Comparison of ENCODE assay signal across 16 cellular contexts in the genomic region with DNA sequence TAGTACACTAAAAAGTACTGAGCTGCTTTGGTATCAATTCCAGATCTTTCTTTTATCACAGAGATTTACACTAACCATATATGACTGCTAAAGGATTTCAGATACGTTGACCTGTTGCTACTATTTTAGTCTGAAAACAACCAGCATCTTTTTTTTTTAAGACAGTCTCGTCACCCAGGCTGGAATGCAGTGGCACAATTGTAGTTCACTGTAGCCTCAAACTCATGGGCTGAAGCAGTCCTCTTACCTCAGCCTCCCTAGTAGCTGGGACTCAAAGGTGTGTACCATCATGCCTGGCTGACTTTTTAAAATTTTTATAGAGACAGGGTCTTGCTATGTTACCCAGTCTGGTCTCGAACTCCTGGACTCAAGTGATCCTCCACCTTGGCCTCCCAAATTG. TPM values are rescaled to one million over a fixed set of nuclear protein-coding genes. Genes with fewer than 3 reads are reported as not detected.
DNase-seq lines count a peak whose midpoint lies in the region; ATAC-seq and TF ChIP-seq lines count a peak whose summit lies in the region.
"Had no signal": no experiment of that assay in that cellular context is flagged by ENCODE, and none has a peak within 500 bp of the region (broad histone marks: within the 10 kb centered on the region; RNA-seq: fewer than 3 reads in every experiment).

No MANE protein-coding gene starts in this region.

- no peaks in the 10 kb centered on the region for H3K27me3 ChIP-seq in CD8-positive, alpha-beta T cell (ENCODE audit: insufficient read depth, low read length)
- no peaks in the 10 kb centered on the region for H3K27me3 ChIP-seq in esophagus muscularis mucosa
- no peaks in the 10 kb centered on the region for H3K27me3 ChIP-seq in MM.1S (replicated peaks; ENCODE audit: insufficient read depth, low read length)
- H3K27me3 ChIP-seq: heart left ventricle, testis had no signal

- H3K79me2 ChIP-seq in MM.1S (ENCODE audit: low read length) (no peaks in the 10 kb centered on the region), OCI-LY7 (ENCODE audit: insufficient read depth, low read depth, low read length) (no peaks in the 10 kb centered on the region)

- no TSS peak for BruUV-seq in OCI-LY7 (replicated peaks; lab: Mats Ljungman, UMichigan)

- peak overlapping the region; percentile 2 for H3K27ac Mint-ChIP-seq in CD8-positive, alpha-beta T cell
- peak overlapping the region in 2 of 3 donors; percentile 30 to 75 for H3K27ac Mint-ChIP-seq in IgD-negative memory B cell
- peak overlapping the region; percentile 3 for H3K27ac Mint-ChIP-seq in endothelial cell (ENCODE audit: unreplicated experiment)
- no peak overlapping the region for H3K27ac Mint-ChIP-seq in osteocyte (ENCODE audit: unreplicated experiment)
- no peak overlapping the region for H3K27ac Mint-ChIP-seq in activated T-cell treated with anti-CD3 and anti-CD28 coated beads, Interleukin-2, amount 50 U/mL, for 72 hours

- TF ChIP-seq CTCF in CD8-positive, alpha-beta T cell (IDR thresholded peaks at IDR 0.05) = no peak
- TF ChIP-seq CTCF in endothelial cell (IDR thresholded peaks at IDR 0.05; ENCODE audit: unreplicated experiment) (no peak), osteocyte (IDR thresholded peaks at IDR 0.05) (no peak), esophagus muscularis mucosa (IDR thresholded peaks at IDR 0.05) (no peak), MM.1S (IDR thresholded peaks at IDR 0.05; ENCODE audit: low read length) (no peak), OCI-LY7 (conservative IDR thresholded peaks at IDR 0.05; ENCODE audit: low read length) (no peak)

- H3K4me3 ChIP-seq in CD8-positive, alpha-beta T cell (ENCODE audit: low read depth, low read length) = no peak overlapping the region
- H3K4me3 ChIP-seq in esophagus muscularis mucosa (no peak overlapping the region), MM.1S (ENCODE audit: low read length) (no peak overlapping the region), OCI-LY7 (ENCODE audit: low read depth, low read length, poor library complexity, severe bottlenecking) (no peak overlapping the region)
- H3K4me3 ChIP-seq: heart left ventricle, testis had no signal

- H3K9me2 ChIP-seq in MM.1S (replicated peaks; ENCODE audit: insufficient read depth, low read length) = no peaks in the 10 kb centered on the region
- H3K9me2 ChIP-seq in OCI-LY7 (ENCODE audit: insufficient read depth, low read length) = no peaks in the 10 kb centered on the region

- peaks cover 29% of the 10 kb centered on the region for H3K36me3 ChIP-seq in CD8-positive, alpha-beta T cell (ENCODE audit: insufficient read depth, low read length)
- H3K36me3 ChIP-seq in esophagus muscularis mucosa (peaks cover 27 to 44% (median 38%) of the 10 kb centered on the region in 4 donors), MM.1S (replicated peaks; ENCODE audit: insufficient read depth, low read length) (peaks cover 19% of the 10 kb centered on the region), OCI-LY7 (ENCODE audit: insufficient read depth, low read length) (peaks cover 46% of the 10 kb centered on the region)

- TF ChIP-seq EP300 in esophagus muscularis mucosa (IDR thresholded peaks at IDR 0.05) = no peak

- CTCF ChIA-PET in CD8-positive, alpha-beta T cell (lab: Charles Lee) = interaction anchor here (0.6 to 0.9 kb wide), 4 partner anchors 9 to 463 kb away, joined by 3 read pairs; no protein-coding TSS in a partner anchor
- CTCF ChIA-PET in OCI-LY7 (lab: Charles Lee; ENCODE audit: unreplicated experiment) = no interaction called here

- no peak for TF ChIP-seq POLR2A in esophagus muscularis mucosa (IDR thresholded peaks at IDR 0.05; ENCODE audit: low read depth)

- no peak for ATAC-seq in CD8-positive, alpha-beta T cell
- ATAC-seq in activated T-cell treated with anti-CD3 and anti-CD28 coated beads, Interleukin-2, amount 50 U/mL, for 72 hours (replicated peaks in 1 of 2) = no peak
- ATAC-seq: heart left ventricle had no signal

- DNase-seq in CD8-positive, alpha-beta T cell = no peak
- no peak for DNase-seq in endothelial cell (ENCODE audit: low spot score)
- DNase-seq in osteocyte (ENCODE audit: extremely low spot score, unreplicated experiment) = peak; percentile 13
- no peak for DNase-seq in esophagus muscularis mucosa (ENCODE audit: extremely low spot score)
- no peak for DNase-seq in MM.1S
- no peak for DNase-seq in OCI-LY7 (ENCODE audit: low spot score)
- no peak for DNase-seq in activated T-cell treated with anti-CD3 and anti-CD28 coated beads, Interleukin-2, amount 50 U/mL, for 72 hours
- DNase-seq: activated CD4-positive, alpha-beta T cell treated with anti-CD3 and anti-CD28 coated beads, Interleukin-2, amount 50 U/mL, for 48 hours; activated gamma-delta T cell; DMS79; heart left ventricle; left colon; OCI-M1; SIG-M5; testis had no signal

- H3K4me2 ChIP-seq in MM.1S (ENCODE audit: low read depth, low read length) (no peak overlapping the region), OCI-LY7 (ENCODE audit: low read length) (no peak overlapping the region)

- POLR2A ChIA-PET in CD8-positive, alpha-beta T cell (lab: Charles Lee) = interaction anchor here (0.5 kb wide), 1 partner anchor 8 kb away, joined by 3 read pairs; no protein-coding TSS in a partner anchor
- POLR2A ChIA-PET in OCI-LY7 (lab: Charles Lee) = no interaction called here

- intact Hi-C loops in CD8-positive, alpha-beta T cell (cut with DNase I, micrococcal nuclease) = no loop called here
- intact Hi-C loops in esophagus muscularis mucosa (cut with DNase I) = no loop called here
- intact Hi-C loops in OCI-LY7 (cut with micrococcal nuclease; ENCODE audit: unreplicated experiment) = loop anchor here (10.0 kb wide), 1 partner anchor 236 kb away; no protein-coding TSS in a partner anchor

- peaks cover 6% of the 10 kb centered on the region; the same call in 1 of the 2 replicates for H3F3A ChIP-seq in MM.1S (ENCODE audit: insufficient read depth, low read length)

- H3K9ac ChIP-seq in MM.1S (ENCODE audit: low read length) = no peak overlapping the region

- H3K27ac ChIP-seq in CD8-positive, alpha-beta T cell (ENCODE audit: low read depth, low read length) = no peak overlapping the region
- H3K27ac ChIP-seq in esophagus muscularis mucosa (replicated peaks in 1 of 4) (peak overlapping the region in 2 of 4 donors; percentile 17 to 43), MM.1S (ENCODE audit: low read length) (no peak overlapping the region), OCI-LY7 (ENCODE audit: low read depth, low read length, poor library complexity, severe bottlenecking) (no peak overlapping the region)
- H3K27ac ChIP-seq: testis had no signal

- H3K36me3 Mint-ChIP-seq in CD8-positive, alpha-beta T cell = peaks cover 38% of the 10 kb centered on the region
- H3K36me3 Mint-ChIP-seq in IgD-negative memory B cell (peaks cover 3% of the 10 kb centered on the region), endothelial cell (ENCODE audit: low read depth, unreplicated experiment) (peaks cover 39% of the 10 kb centered on the region), osteocyte (ENCODE audit: unreplicated experiment) (peaks cover 31% of the 10 kb centered on the region)
- peaks cover 5 to 14% of the 10 kb centered on the region in 2 donors for H3K36me3 Mint-ChIP-seq in activated T-cell treated with anti-CD3 and anti-CD28 coated beads, Interleukin-2, amount 50 U/mL, for 72 hours (ENCODE audit: insufficient read depth in 2 of 2)

- no peaks in the 10 kb centered on the region for H3K4me1 Mint-ChIP-seq in CD8-positive, alpha-beta T cell (ENCODE audit: low read depth)
- H3K4me1 Mint-ChIP-seq in IgD-negative memory B cell (peaks cover 0 to 4% (median 2%) of the 10 kb centered on the region in 3 donors), endothelial cell (ENCODE audit: unreplicated experiment) (peaks cover 17% of the 10 kb centered on the region), osteocyte (ENCODE audit: unreplicated experiment) (peaks cover 12% of the 10 kb centered on the region)
- no peaks in the 10 kb centered on the region for H3K4me1 Mint-ChIP-seq in activated T-cell treated with anti-CD3 and anti-CD28 coated beads, Interleukin-2, amount 50 U/mL, for 72 hours (ENCODE audit: low read depth)

- no peak overlapping the region for H3K4me3 Mint-ChIP-seq in CD8-positive, alpha-beta T cell
- no peak overlapping the region for H3K4me3 Mint-ChIP-seq in IgD-negative memory B cell
- no peak overlapping the region for H3K4me3 Mint-ChIP-seq in endothelial cell (ENCODE audit: unreplicated experiment)
- no peak overlapping the region for H3K4me3 Mint-ChIP-seq in osteocyte (ENCODE audit: unreplicated experiment)
- no peak overlapping the region for H3K4me3 Mint-ChIP-seq in activated T-cell treated with anti-CD3 and anti-CD28 coated beads, Interleukin-2, amount 50 U/mL, for 72 hours

- 76% methylated on average over 3 of the region's 3 CpGs for WGBS in esophagus muscularis mucosa

- no peaks in the 10 kb centered on the region for H3K9me3 ChIP-seq in CD8-positive, alpha-beta T cell (ENCODE audit: low read length)
- H3K9me3 ChIP-seq in esophagus muscularis mucosa (no peaks in the 10 kb centered on the region), MM.1S (replicated peaks; ENCODE audit: insufficient read depth, low read length) (no peaks in the 10 kb centered on the region), OCI-LY7 (ENCODE audit: low read length) (no peaks in the 10 kb centered on the region)
- H3K9me3 ChIP-seq: heart left ventricle, testis had no signal

- no peaks in the 10 kb centered on the region for H3K4me1 ChIP-seq in CD8-positive, alpha-beta T cell (ENCODE audit: insufficient read depth, low read length)
- H3K4me1 ChIP-seq in esophagus muscularis mucosa (peaks cover 0 to 14% (median 4%) of the 10 kb centered on the region in 4 donors), MM.1S (ENCODE audit: low read length) (no peaks in the 10 kb centered on the region), OCI-LY7 (ENCODE audit: insufficient read depth, low read length, poor library complexity, severe bottlenecking) (no peaks in the 10 kb centered on the region)
- H3K4me1 ChIP-seq: testis had no signal

- no peaks in the 10 kb centered on the region for H3K9me3 Mint-ChIP-seq in CD8-positive, alpha-beta T cell
- H3K9me3 Mint-ChIP-seq in IgD-negative memory B cell = no peaks in the 10 kb centered on the region
- no peaks in the 10 kb centered on the region for H3K9me3 Mint-ChIP-seq in endothelial cell (ENCODE audit: unreplicated experiment)
- no peaks in the 10 kb centered on the region for H3K9me3 Mint-ChIP-seq in osteocyte (ENCODE audit: unreplicated experiment)
- H3K9me3 Mint-ChIP-seq in activated T-cell treated with anti-CD3 and anti-CD28 coated beads, Interleukin-2, amount 50 U/mL, for 72 hours = no peaks in the 10 kb centered on the region

- H2AFZ ChIP-seq in MM.1S (ENCODE audit: low read length) (no peak overlapping the region), OCI-LY7 (ENCODE audit: low read length) (no peak overlapping the region)

- H4K20me1 ChIP-seq in MM.1S (ENCODE audit: insufficient read depth, low read length) = no peaks in the 10 kb centered on the region
- no peaks in the 10 kb centered on the region for H4K20me1 ChIP-seq in OCI-LY7 (ENCODE audit: insufficient read depth, low read length)

- H3K27me3 Mint-ChIP-seq in CD8-positive, alpha-beta T cell (ENCODE audit: low read depth) = no peaks in the 10 kb centered on the region
- H3K27me3 Mint-ChIP-seq in IgD-negative memory B cell = no peaks in the 10 kb centered on the region
- H3K27me3 Mint-ChIP-seq in endothelial cell (ENCODE audit: unreplicated experiment) = peaks cover 16% of the 10 kb centered on the region
- no peaks in the 10 kb centered on the region for H3K27me3 Mint-ChIP-seq in osteocyte (ENCODE audit: unreplicated experiment)
- no peaks in the 10 kb centered on the region for H3K27me3 Mint-ChIP-seq in activated T-cell treated with anti-CD3 and anti-CD28 coated beads, Interleukin-2, amount 50 U/mL, for 72 hours (ENCODE audit: low read depth)

RNA-seq across cellular contexts. Expression of gene L3MBTL2, which starts 24.2 kb away (rescaled TPM):
- total RNA-seq in CD8-positive, alpha-beta T cell = 10 to 100 TPM; 16.3 to 20.3 TPM
- 29.8 TPM for polyA plus RNA-seq in IgD-negative memory B cell
- 20.1 TPM for total RNA-seq in endothelial cell (ENCODE audit: unreplicated experiment)
- total RNA-seq in osteocyte = 25.9 and 26.4 TPM in 2 replicates
- 10 to 100 TPM; 17.4 to 29.9 (median 22.4) TPM for total RNA-seq in esophagus muscularis mucosa
- total RNA-seq in OCI-LY7 (2014; rRNA removed; shearing (Covaris generic)) = 23.3 and 28.1 TPM in 2 replicates
- 25.6 and 33.4 TPM in 2 replicates for total RNA-seq in OCI-LY7 (2022)
- 10 to 100 TPM; 21.9 to 25.6 TPM for total RNA-seq in activated T-cell treated with anti-CD3 and anti-CD28 coated beads, Interleukin-2, amount 50 U/mL, for 72 hours

RNA-seq across cellular contexts. Expression of gene CHADL, which starts 59.8 kb away (rescaled TPM):
- 1 to 10 TPM; 2.3 to 2.6 TPM for total RNA-seq in CD8-positive, alpha-beta T cell
- polyA plus RNA-seq in IgD-negative memory B cell = 0.63 TPM
- total RNA-seq in endothelial cell (ENCODE audit: unreplicated experiment) (1.2 TPM), osteocyte (0.43 TPM in 1 of 2 replicates, not detected in the other), esophagus muscularis mucosa (10 to 100 TPM in 2 of 4 donors, 1 to 10 TPM in 2; 7.5 to 13.2 (median 10.3) TPM), OCI-LY7 (2022) (0.42 TPM in 1 of 2 replicates, not detected in the other)
- total RNA-seq in OCI-LY7 (2014; rRNA removed; shearing (Covaris generic)) = 0.26 and 0.60 TPM in 2 replicates
- 1 to 10 TPM in 1 of 2 donors, under 1 TPM in 1; 0.55 to 1.4 TPM for total RNA-seq in activated T-cell treated with anti-CD3 and anti-CD28 coated beads, Interleukin-2, amount 50 U/mL, for 72 hours

Comparison
In these comparisons a context has a peak if more than half of its experiments do, and no peak if none do; other contexts are left out.
1. H3K27ac Mint-ChIP-seq: peak in CD8-positive, alpha-beta T cell (single experiment), IgD-negative memory B cell (2 of 3) and endothelial cell (single experiment); none in osteocyte (single experiment) and activated T-cell treated with anti-CD3 and anti-CD28 coated beads, Interleukin-2, amount 50 U/mL, for 72 hours (single experiment).